In the genomic region with DNA sequence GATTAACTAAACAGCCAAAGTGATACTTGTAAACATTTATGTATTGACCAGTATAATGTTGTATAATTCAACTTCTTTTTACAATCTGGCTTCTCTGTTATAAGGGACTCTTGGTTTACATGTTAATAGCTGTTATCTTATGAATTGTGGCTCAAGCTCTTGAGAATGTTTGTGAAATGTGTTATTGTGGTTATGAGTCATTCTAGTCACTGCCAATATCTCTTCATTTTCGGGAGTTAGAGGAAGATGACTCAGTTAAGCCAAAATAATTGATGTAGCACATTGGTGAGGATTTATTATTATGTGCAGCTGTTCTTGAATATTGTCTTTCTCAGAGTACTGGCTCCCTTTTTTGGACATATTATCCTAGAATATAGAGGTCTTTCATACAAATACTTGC, we compare ENCODE assay signal across 8 cellular contexts.
DNase-seq lines count a peak whose midpoint lies in the region; ATAC-seq, FAIRE-seq and TF ChIP-seq lines count a peak whose summit lies in the region.

No MANE protein-coding gene starts in this region.

- H3K9me3 Mint-ChIP-seq in endothelial cell (ENCODE audit: unreplicated experiment): no peaks in the 10 kb centered on the region
- H3K9me3 Mint-ChIP-seq in activated CD4-positive, alpha-beta T cell treated with anti-CD3 and anti-CD28 coated beads, Interleukin-2, amount 10 ng/mL, durations not matched to agents 7 days and 5 days: no peaks in the 10 kb centered on the region

- peak; percentile 47 for TF ChIP-seq POLR2A in endothelial cell of umbilical vein (IDR thresholded peaks at IDR 0.05; ENCODE audit: low read depth, low read length)

- H3K9ac ChIP-seq in endothelial cell of umbilical vein (replicated peaks; ENCODE audit: extremely low read depth, insufficient read depth, low read length): peak overlapping the region; percentile 75

- TF ChIP-seq CTCF in GM12865 (IDR thresholded peaks at IDR 0.05; ENCODE audit: insufficient read depth, low read depth, low read length, missing control alignments) (no peak), endothelial cell of umbilical vein (IDR thresholded peaks at IDR 0.05; ENCODE audit: extremely low read depth in 1 of 2, insufficient read depth in 1 of 2, low read depth in 1 of 2, low read length in 2 of 2) (no peak), endothelial cell (IDR thresholded peaks at IDR 0.05; ENCODE audit: unreplicated experiment) (no peak)

- no peaks in the 10 kb centered on the region for H3K36me3 Mint-ChIP-seq in endothelial cell (ENCODE audit: low read depth, unreplicated experiment)
- no peaks in the 10 kb centered on the region for H3K36me3 Mint-ChIP-seq in activated CD4-positive, alpha-beta T cell treated with anti-CD3 and anti-CD28 coated beads, Interleukin-2, amount 10 ng/mL, durations not matched to agents 7 days and 5 days (ENCODE audit: low read depth)

- no peaks in the 10 kb centered on the region for H4K20me1 ChIP-seq in endothelial cell of umbilical vein (replicated peaks; ENCODE audit: control insufficient read depth, extremely low read depth, insufficient read depth, low read length)

- dilution Hi-C loops in endothelial cell of umbilical vein (cut with MboI; ENCODE audit: extremely low pct_ligation_motif_present, low sequenced_read_pairs): no loop called here

- H2AFZ ChIP-seq in endothelial cell of umbilical vein (ENCODE audit: low read depth, low read length): no peak overlapping the region

- CTCF ChIA-PET in endothelial cell of umbilical vein (lab: Charles Lee): interaction anchor here (0.6 to 1.2 kb wide), 9 partner anchors 9 to 930 kb away, joined by 3 to 6 read pairs (median 3); no protein-coding TSS in a partner anchor
- CTCF ChIA-PET in activated CD4-positive, alpha-beta T cell treated with anti-CD3 and anti-CD28 coated beads, Interleukin-2, amount 10 ng/mL, durations not matched to agents 7 days and 5 days (lab: Charles Lee): no interaction called here

- FAIRE-seq in endothelial cell of umbilical vein (lab: Jason Lieb, UNC): peak; percentile 93

- no peak overlapping the region for H3K4me3 Mint-ChIP-seq in endothelial cell (ENCODE audit: unreplicated experiment)
- no peak overlapping the region for H3K4me3 Mint-ChIP-seq in activated CD4-positive, alpha-beta T cell treated with anti-CD3 and anti-CD28 coated beads, Interleukin-2, amount 10 ng/mL, durations not matched to agents 7 days and 5 days

- no TSS peak for BruUV-seq in endothelial cell of umbilical vein (replicated peaks; lab: Mats Ljungman, UMichigan)

- intact Hi-C loops in endothelial cell of umbilical vein (cut with micrococcal nuclease): loop anchor here (1.0 to 5.0 kb wide), 7 partner anchors 180 to 930 kb away; no protein-coding TSS in a partner anchor

- no peak overlapping the region for H3K4me3 ChIP-seq in GM12865 (ENCODE audit: low read depth, low read length)
- H3K4me3 ChIP-seq in endothelial cell of umbilical vein (replicated peaks in 1 of 3; ENCODE audit: insufficient read depth in 1 of 3, low read depth in 1 of 3, low read length in 3 of 3): no peak overlapping the region

- H3K4me2 ChIP-seq in endothelial cell of umbilical vein (ENCODE audit: insufficient read depth, low read length): peak overlapping the region; percentile 90

- no peaks in the 10 kb centered on the region for H3K36me3 ChIP-seq in endothelial cell of umbilical vein (ENCODE audit: control insufficient read depth in 2 of 2, extremely low read depth in 1 of 2, insufficient read depth in 2 of 2, low read length in 2 of 2)

- peaks cover 46% of the 10 kb centered on the region for H3K4me1 ChIP-seq in endothelial cell of umbilical vein (ENCODE audit: control insufficient read depth, extremely low read depth, insufficient read depth, low read length)

- peaks cover 6% of the 10 kb centered on the region for H3K4me1 Mint-ChIP-seq in endothelial cell (ENCODE audit: unreplicated experiment)
- peaks cover 4% of the 10 kb centered on the region for H3K4me1 Mint-ChIP-seq in activated CD4-positive, alpha-beta T cell treated with anti-CD3 and anti-CD28 coated beads, Interleukin-2, amount 10 ng/mL, durations not matched to agents 7 days and 5 days

- ATAC-seq in GM21786 (IDR thresholded peaks at IDR 0.05; ENCODE audit: unreplicated experiment): peak; percentile 93

- H3K27ac ChIP-seq in endothelial cell of umbilical vein (ENCODE audit: insufficient read depth, low read depth, low read length): peak overlapping the region; percentile 92

- DNase-seq in GM12865 (ENCODE audit: low read depth) (peak; percentile 68), KBM-7 (peak; percentile 1), endothelial cell of umbilical vein (ENCODE audit: low read depth, low spot score) (peak; percentile 96), endothelial cell (ENCODE audit: low spot score) (no peak), NCI-H1930 (lab: John Stamatoyannopoulos, UW) (no peak)
- no peak for DNase-seq in activated CD4-positive, alpha-beta T cell treated with anti-CD3 and anti-CD28 coated beads for 4 hours
- DNase-seq in activated CD4-positive, alpha-beta T cell treated with anti-CD3 and anti-CD28 coated beads, Interleukin-2, amount 10 ng/mL, durations not matched to agents 7 days and 5 days: no peak

- H3K9me1 ChIP-seq in endothelial cell of umbilical vein (replicated peaks; ENCODE audit: control insufficient read depth, extremely low read depth, insufficient read depth, low read length): no peaks in the 10 kb centered on the region

- peaks cover 2% of the 10 kb centered on the region for H3K27me3 Mint-ChIP-seq in endothelial cell (ENCODE audit: unreplicated experiment)
- H3K27me3 Mint-ChIP-seq in activated CD4-positive, alpha-beta T cell treated with anti-CD3 and anti-CD28 coated beads, Interleukin-2, amount 10 ng/mL, durations not matched to agents 7 days and 5 days: no peaks in the 10 kb centered on the region

- H3K79me2 ChIP-seq in endothelial cell of umbilical vein (ENCODE audit: control insufficient read depth, insufficient read depth, low read length): no peaks in the 10 kb centered on the region

- no peaks in the 10 kb centered on the region for H3K9me3 ChIP-seq in endothelial cell of umbilical vein (replicated peaks; ENCODE audit: control insufficient read depth, insufficient read depth, low read length)

- no peaks in the 10 kb centered on the region for H3K27me3 ChIP-seq in endothelial cell of umbilical vein (ENCODE audit: control insufficient read depth in 2 of 2, insufficient read depth in 2 of 2, low read length in 2 of 2)

- POLR2A ChIA-PET in endothelial cell of umbilical vein (lab: Charles Lee): interaction anchor here (0.6 kb wide), 1 partner anchor 270 kb away, joined by 3 read pairs; no protein-coding TSS in a partner anchor
- POLR2A ChIA-PET in activated CD4-positive, alpha-beta T cell treated with anti-CD3 and anti-CD28 coated beads, Interleukin-2, amount 10 ng/mL, durations not matched to agents 7 days and 5 days (lab: Charles Lee): no interaction called here

- in situ Hi-C loops in KBM-7 (cut with MboI; ENCODE audit: low pct_unique_long_range_greater_than_20kb, low sequenced_read_pairs): no loop called here

- no peak overlapping the region for H3K27ac Mint-ChIP-seq in endothelial cell (ENCODE audit: unreplicated experiment)
- no peak overlapping the region for H3K27ac Mint-ChIP-seq in activated CD4-positive, alpha-beta T cell treated with anti-CD3 and anti-CD28 coated beads, Interleukin-2, amount 10 ng/mL, durations not matched to agents 7 days and 5 days

TF ChIP-seq in endothelial cell of umbilical vein, 7 proteins besides CTCF, POLR2A, EP300 and RAD21:
- TF ChIP-seq GATA2 (IDR thresholded peaks at IDR 0.05; ENCODE audit: insufficient read depth, insufficient read length, low read depth, low read length) (peak; percentile 68), MYC (IDR thresholded peaks at IDR 0.05; ENCODE audit: low read depth, low read length) (no peak), POLR2AphosphoS5 (IDR thresholded peaks at IDR 0.05; ENCODE audit: insufficient read depth, low read depth, low read length) (peak; percentile 66), JUN (IDR thresholded peaks at IDR 0.05; ENCODE audit: borderline replicate concordance, insufficient read depth, insufficient read length, low read depth) (peak; percentile 100), FOS (IDR thresholded peaks at IDR 0.05; ENCODE audit: borderline replicate concordance, insufficient read depth, low read length) (peak; percentile 97)
- TF ChIP-seq, protein P1, sequence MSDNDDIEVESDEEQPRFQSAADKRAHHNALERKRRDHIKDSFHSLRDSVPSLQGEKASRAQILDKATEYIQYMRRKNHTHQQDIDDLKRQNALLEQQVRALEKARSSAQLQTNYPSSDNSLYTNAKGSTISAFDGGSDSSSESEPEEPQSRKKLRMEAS (IDR thresholded peaks at IDR 0.05; ENCODE audit: insufficient read depth, insufficient read length): no peak
TF ChIP-seq in endothelial cell of umbilical vein: peak in this region for 4.

Comparison
In these comparisons a context has a peak if more than half of its experiments do, and no peak if none do; other contexts are left out.
1. DNase-seq: peak in GM12865 (single experiment), KBM-7 (single experiment) and endothelial cell of umbilical vein (single experiment); none in endothelial cell (single experiment), activated CD4-positive, alpha-beta T cell treated with anti-CD3 and anti-CD28 coated beads for 4 hours (0 of 2), activated CD4-positive, alpha-beta T cell treated with anti-CD3 and anti-CD28 coated beads, Interleukin-2, amount 10 ng/mL, durations not matched to agents 7 days and 5 days (single experiment) and NCI-H1930 (0 of 2).